In the genomic region with DNA sequence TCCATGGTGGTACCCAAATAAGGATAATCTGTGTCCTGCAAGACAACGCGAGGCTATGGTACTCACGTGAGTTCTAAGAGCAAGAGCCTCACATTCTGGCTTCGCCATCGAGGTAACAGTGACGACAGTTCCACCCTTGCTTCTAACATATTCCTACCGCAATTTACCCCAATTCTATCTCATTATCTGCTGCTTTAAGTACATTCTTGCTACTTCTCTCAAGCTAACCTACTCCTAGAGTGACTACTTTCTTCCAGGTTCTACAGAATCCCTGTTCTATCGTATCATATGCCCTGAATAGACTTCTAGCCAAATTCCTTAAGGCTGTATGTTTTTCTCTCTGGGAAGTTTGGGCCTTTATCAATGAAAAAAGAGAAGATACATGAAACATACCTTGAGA, we compare ENCODE assay signal across 2 cellular contexts.
A peak's percentile ranks its signal among the peaks of the same experiment; 100 is the strongest.
TF ChIP-seq lines count a peak whose summit lies in the region.

No MANE protein-coding gene starts in this region.

TF ChIP-seq in WTC11, 78 proteins besides CTCF, POLR2A, EP300 and RAD21:
- no peak for TF ChIP-seq TEAD1 (CRISPR knock-in tag; IDR thresholded peaks at IDR 0.05)
- TF ChIP-seq IRF2 (CRISPR knock-in tag; IDR thresholded peaks at IDR 0.05; ENCODE audit: borderline replicate concordance, low read depth): no peak
- no peak for TF ChIP-seq NR2C2 (CRISPR knock-in tag; IDR thresholded peaks at IDR 0.05)
- TF ChIP-seq TP53 (CRISPR knock-in tag; IDR thresholded peaks at IDR 0.05): no peak
- TF ChIP-seq, protein P1, sequence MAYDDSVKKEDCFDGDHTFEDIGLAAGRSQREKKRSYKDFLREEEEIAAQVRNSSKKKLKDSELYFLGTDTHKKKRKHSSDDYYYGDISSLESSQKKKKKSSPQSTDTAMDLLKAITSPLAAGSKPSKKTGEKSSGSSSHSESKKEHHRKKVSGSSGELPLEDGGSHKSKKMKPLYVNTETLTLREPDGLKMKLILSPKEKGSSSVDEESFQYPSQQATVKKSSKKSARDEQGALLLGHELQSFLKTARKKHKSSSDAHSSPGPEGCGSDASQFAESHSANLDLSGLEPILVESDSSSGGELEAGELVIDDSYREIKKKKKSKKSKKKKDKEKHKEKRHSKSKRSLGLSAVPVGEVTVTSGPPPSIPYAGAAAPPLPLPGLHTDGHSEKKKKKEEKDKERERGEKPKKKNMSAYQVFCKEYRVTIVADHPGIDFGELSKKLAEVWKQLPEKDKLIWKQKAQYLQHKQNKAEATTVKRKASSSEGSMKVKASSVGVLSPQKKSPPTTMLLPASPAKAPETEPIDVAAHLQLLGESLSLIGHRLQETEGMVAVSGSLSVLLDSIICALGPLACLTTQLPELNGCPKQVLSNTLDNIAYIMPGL (CRISPR knock-in tag; IDR thresholded peaks at IDR 0.05): no peak
- TF ChIP-seq, protein P2, sequence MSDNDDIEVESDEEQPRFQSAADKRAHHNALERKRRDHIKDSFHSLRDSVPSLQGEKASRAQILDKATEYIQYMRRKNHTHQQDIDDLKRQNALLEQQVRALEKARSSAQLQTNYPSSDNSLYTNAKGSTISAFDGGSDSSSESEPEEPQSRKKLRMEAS (CRISPR knock-in tag; IDR thresholded peaks at IDR 0.05): no peak
TF ChIP-seq in WTC11: peak in this region for 0.

TF ChIP-seq in K562, 482 proteins besides CTCF, POLR2A, EP300 and RAD21 (continues in another document):
- no peak for TF ChIP-seq CHD2 (IDR thresholded peaks at IDR 0.05; ENCODE audit: low read depth, low read length)
- TF ChIP-seq, protein P3, sequence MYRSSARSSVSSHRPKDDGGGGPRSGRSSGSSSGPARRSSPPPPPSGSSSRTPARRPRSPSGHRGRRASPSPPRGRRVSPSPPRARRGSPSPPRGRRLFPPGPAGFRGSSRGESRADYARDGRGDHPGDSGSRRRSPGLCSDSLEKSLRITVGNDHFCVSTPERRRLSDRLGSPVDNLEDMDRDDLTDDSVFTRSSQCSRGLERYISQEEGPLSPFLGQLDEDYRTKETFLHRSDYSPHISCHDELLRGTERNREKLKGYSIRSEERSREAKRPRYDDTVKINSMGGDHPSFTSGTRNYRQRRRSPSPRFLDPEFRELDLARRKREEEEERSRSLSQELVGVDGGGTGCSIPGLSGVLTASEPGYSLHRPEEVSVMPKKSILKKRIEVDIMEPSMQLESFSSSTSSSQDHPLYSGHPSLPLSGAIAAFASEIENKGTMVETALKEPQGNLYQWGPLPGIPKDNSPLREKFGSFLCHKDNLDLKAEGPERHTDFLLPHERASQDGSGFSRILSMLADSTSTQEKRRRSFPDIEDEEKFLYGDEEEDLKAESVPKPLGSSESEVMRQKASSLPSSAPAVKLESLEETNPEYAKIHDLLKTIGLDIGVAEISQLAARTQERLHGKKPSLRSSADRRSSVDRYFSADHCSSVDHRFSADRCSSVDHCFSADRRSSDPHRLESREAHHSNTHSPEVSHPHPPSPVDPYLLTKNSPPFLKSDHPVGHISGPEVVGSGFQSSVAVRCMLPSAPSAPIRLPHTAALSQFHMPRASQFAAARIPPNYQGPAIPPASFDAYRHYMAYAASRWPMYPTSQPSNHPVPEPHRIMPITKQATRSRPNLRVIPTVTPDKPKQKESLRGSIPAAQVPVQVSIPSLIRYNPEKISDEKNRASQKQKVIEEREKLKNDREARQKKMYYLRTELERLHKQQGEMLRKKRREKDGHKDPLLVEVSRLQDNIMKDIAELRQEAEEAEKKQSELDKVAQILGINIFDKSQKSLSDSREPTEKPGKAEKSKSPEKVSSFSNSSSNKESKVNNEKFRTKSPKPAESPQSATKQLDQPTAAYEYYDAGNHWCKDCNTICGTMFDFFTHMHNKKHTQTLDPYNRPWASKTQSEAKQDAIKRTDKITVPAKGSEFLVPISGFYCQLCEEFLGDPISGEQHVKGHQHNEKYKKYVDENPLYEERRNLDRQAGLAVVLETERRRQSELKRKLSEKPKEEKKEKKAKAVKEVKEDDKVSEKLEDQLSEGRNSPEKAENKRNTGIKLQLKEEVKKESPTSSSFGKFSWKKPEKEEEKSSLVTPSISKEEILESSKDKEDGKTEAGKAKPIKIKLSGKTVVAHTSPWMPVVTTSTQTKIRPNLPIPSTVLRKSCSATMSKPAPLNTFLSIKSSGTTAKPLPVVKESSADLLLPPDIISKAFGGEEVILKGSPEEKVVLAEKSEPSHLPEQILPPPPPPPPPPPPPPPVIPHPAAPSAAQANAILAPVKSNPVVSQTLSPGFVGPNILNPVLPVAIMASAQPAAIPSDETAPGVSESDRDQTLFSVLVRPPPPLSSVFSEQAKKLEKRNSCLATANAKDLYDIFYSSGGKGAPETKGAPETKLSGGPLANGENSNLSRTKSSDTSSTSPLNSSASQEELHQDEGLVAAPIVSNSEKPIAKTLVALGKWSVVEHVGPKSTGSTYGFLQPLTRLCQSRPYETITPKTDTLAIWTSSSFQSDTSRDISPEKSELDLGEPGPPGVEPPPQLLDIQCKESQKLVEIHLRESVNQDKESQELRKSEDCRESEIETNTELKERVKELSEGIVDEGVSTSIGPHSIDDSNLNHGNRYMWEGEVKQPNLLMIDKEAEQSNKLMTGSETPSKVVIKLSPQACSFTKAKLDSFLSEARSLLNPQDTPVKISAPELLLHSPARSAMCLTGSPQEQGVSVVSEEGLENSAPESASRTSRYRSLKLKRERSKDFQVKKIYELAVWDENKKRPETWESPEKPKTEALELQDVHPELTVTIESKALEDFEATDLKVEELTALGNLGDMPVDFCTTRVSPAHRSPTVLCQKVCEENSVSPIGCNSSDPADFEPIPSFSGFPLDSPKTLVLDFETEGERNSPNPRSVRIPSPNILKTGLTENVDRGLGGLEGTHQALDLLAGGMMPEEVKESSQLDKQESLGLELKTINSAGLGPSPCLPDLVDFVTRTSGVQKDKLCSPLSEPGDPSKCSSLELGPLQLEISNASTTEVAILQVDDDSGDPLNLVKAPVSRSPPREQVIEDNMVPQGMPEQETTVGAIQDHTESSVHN (IDR thresholded peaks at IDR 0.05; ENCODE audit: borderline replicate concordance in 1 of 2, low read depth in 1 of 2): no peak
- no peak for TF ChIP-seq XRCC5 (IDR thresholded peaks at IDR 0.05; ENCODE audit: low read depth, low read length)
- TF ChIP-seq ZNF696 (CRISPR knock-in tag; conservative IDR thresholded peaks at IDR 0.05): 0 out of 2 replicates have a peak, but pooled peaks have one; percentile 45
- no peak for TF ChIP-seq PHTF2 (CRISPR knock-in tag; IDR thresholded peaks at IDR 0.05)
- TF ChIP-seq XRCC3 (IDR thresholded peaks at IDR 0.05): no peak
- TF ChIP-seq ILF3 (IDR thresholded peaks at IDR 0.05; ENCODE audit: borderline replicate concordance): peak; percentile 94
- no peak for TF ChIP-seq PHB2 (IDR thresholded peaks at IDR 0.05; ENCODE audit: low read depth)
- no peak for TF ChIP-seq EZH2 (IDR thresholded peaks at IDR 0.05; ENCODE audit: borderline replicate concordance, low read depth, low read length)
- TF ChIP-seq SRSF1 (IDR thresholded peaks at IDR 0.05; ENCODE audit: low read depth, low read length): no peak
- TF ChIP-seq ZNF436 (CRISPR knock-in tag; IDR thresholded peaks at IDR 0.05): peak; percentile 35; the same call in 1 of the 2 replicates
- TF ChIP-seq MYC (IDR thresholded peaks at IDR 0.05; ENCODE audit: low read depth, low read length): 0 out of 2 replicates have a peak, but pooled peaks have one; percentile 1
- TF ChIP-seq MYC (CRISPR knock-in tag; IDR thresholded peaks at IDR 0.05; ENCODE audit: borderline replicate concordance, low read depth): no peak
- no peak for TF ChIP-seq ZKSCAN1 (IDR thresholded peaks at IDR 0.05; ENCODE audit: low read depth, low read length)
- peak; percentile 20; the same call in 1 of the 2 replicates for TF ChIP-seq POLR2AphosphoS2 (IDR thresholded peaks at IDR 0.05; ENCODE audit: low read length)
- TF ChIP-seq, protein P4, sequence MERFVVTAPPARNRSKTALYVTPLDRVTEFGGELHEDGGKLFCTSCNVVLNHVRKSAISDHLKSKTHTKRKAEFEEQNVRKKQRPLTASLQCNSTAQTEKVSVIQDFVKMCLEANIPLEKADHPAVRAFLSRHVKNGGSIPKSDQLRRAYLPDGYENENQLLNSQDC (CRISPR knock-in tag; IDR thresholded peaks at IDR 0.05): 0 out of 2 replicates have a peak, but pooled peaks have one; percentile 34
- TF ChIP-seq NFYB (IDR thresholded peaks at IDR 0.05; ENCODE audit: extremely low read depth, insufficient read length): no peak
- TF ChIP-seq, protein P5, sequence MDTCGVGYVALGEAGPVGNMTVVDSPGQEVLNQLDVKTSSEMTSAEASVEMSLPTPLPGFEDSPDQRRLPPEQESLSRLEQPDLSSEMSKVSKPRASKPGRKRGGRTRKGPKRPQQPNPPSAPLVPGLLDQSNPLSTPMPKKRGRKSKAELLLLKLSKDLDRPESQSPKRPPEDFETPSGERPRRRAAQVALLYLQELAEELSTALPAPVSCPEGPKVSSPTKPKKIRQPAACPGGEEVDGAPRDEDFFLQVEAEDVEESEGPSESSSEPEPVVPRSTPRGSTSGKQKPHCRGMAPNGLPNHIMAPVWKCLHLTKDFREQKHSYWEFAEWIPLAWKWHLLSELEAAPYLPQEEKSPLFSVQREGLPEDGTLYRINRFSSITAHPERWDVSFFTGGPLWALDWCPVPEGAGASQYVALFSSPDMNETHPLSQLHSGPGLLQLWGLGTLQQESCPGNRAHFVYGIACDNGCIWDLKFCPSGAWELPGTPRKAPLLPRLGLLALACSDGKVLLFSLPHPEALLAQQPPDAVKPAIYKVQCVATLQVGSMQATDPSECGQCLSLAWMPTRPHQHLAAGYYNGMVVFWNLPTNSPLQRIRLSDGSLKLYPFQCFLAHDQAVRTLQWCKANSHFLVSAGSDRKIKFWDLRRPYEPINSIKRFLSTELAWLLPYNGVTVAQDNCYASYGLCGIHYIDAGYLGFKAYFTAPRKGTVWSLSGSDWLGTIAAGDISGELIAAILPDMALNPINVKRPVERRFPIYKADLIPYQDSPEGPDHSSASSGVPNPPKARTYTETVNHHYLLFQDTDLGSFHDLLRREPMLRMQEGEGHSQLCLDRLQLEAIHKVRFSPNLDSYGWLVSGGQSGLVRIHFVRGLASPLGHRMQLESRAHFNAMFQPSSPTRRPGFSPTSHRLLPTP (IDR thresholded peaks at IDR 0.05; ENCODE audit: borderline replicate concordance, extremely low read depth, insufficient read length): no peak
- TF ChIP-seq, protein P6, sequence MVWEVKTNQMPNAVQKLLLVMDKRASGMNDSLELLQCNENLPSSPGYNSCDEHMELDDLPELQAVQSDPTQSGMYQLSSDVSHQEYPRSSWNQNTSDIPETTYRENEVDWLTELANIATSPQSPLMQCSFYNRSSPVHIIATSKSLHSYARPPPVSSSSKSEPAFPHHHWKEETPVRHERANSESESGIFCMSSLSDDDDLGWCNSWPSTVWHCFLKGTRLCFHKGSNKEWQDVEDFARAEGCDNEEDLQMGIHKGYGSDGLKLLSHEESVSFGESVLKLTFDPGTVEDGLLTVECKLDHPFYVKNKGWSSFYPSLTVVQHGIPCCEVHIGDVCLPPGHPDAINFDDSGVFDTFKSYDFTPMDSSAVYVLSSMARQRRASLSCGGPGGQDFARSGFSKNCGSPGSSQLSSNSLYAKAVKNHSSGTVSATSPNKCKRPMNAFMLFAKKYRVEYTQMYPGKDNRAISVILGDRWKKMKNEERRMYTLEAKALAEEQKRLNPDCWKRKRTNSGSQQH (CRISPR knock-in tag; IDR thresholded peaks at IDR 0.05): peak; percentile 74; the same call in 1 of the 2 replicates
- 0 out of 2 replicates have a peak, but pooled peaks have one; percentile 10 for TF ChIP-seq HEY1 (CRISPR knock-in tag; IDR thresholded peaks at IDR 0.05; ENCODE audit: borderline replicate concordance)
- TF ChIP-seq, protein P7, sequence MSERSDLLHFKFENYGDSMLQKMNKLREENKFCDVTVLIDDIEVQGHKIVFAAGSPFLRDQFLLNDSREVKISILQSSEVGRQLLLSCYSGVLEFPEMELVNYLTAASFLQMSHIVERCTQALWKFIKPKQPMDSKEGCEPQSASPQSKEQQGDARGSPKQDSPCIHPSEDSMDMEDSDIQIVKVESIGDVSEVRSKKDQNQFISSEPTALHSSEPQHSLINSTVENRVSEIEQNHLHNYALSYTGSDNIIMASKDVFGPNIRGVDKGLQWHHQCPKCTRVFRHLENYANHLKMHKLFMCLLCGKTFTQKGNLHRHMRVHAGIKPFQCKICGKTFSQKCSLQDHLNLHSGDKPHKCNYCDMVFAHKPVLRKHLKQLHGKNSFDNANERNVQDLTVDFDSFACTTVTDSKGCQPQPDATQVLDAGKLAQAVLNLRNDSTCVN (CRISPR knock-in tag; IDR thresholded peaks at IDR 0.05): 0 out of 2 replicates have a peak, but pooled peaks have one; percentile 33
- no peak for TF ChIP-seq MCM7 (IDR thresholded peaks at IDR 0.05)
- no peak for TF ChIP-seq HDGF (IDR thresholded peaks at IDR 0.05)
- TF ChIP-seq, protein P8, sequence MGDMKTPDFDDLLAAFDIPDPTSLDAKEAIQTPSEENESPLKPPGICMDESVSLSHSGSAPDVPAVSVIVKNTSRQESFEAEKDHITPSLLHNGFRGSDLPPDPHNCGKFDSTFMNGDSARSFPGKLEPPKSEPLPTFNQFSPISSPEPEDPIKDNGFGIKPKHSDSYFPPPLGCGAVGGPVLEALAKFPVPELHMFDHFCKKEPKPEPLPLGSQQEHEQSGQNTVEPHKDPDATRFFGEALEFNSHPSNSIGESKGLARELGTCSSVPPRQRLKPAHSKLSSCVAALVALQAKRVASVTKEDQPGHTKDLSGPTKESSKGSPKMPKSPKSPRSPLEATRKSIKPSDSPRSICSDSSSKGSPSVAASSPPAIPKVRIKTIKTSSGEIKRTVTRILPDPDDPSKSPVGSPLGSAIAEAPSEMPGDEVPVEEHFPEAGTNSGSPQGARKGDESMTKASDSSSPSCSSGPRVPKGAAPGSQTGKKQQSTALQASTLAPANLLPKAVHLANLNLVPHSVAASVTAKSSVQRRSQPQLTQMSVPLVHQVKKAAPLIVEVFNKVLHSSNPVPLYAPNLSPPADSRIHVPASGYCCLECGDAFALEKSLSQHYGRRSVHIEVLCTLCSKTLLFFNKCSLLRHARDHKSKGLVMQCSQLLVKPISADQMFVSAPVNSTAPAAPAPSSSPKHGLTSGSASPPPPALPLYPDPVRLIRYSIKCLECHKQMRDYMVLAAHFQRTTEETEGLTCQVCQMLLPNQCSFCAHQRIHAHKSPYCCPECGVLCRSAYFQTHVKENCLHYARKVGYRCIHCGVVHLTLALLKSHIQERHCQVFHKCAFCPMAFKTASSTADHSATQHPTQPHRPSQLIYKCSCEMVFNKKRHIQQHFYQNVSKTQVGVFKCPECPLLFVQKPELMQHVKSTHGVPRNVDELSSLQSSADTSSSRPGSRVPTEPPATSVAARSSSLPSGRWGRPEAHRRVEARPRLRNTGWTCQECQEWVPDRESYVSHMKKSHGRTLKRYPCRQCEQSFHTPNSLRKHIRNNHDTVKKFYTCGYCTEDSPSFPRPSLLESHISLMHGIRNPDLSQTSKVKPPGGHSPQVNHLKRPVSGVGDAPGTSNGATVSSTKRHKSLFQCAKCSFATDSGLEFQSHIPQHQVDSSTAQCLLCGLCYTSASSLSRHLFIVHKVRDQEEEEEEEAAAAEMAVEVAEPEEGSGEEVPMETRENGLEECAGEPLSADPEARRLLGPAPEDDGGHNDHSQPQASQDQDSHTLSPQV (IDR thresholded peaks at IDR 0.05): 0 out of 2 replicates have a peak, but pooled peaks have one; percentile 4
- 0 out of 2 replicates have a peak, but pooled peaks have one; percentile 20 for TF ChIP-seq ZNF551 (CRISPR knock-in tag; IDR thresholded peaks at IDR 0.05)
- peak; percentile 16; the same call in 1 of the 2 replicates for TF ChIP-seq NR2F6 (CRISPR knock-in tag; IDR thresholded peaks at IDR 0.05)
- TF ChIP-seq SUPT5H (IDR thresholded peaks at IDR 0.05): peak; percentile 65; the same call in 1 of the 2 replicates
- no peak for TF ChIP-seq JUNB (CRISPR knock-in tag; conservative IDR thresholded peaks at IDR 0.05)
- TF ChIP-seq CHCHD3 (CRISPR knock-in tag; IDR thresholded peaks at IDR 0.05): peak; percentile 81; the same call in 1 of the 2 replicates
